Comparison of ENCODE assay signal across 2 cellular contexts in the genomic region with DNA sequence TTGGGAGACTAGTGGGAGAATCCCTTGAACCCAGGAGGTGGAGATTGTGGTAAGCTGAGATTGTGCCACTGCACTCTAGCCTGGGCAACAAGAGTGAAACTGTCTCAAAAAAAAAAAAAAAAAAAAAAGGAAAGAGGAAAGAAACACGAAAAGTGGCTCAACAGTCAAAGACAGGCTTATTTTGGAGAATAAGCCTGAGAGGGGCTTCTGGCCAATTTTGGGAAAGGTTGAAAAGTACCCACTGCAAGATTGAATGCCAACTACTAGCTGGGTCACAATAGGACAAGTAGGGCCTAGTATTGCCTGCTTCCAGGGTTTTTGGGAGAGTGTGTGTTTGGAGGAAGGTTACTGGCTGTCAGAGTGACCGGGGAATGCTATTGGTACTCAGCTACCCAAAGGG.
TF ChIP-seq lines count a peak whose summit lies in the region.

No MANE protein-coding gene starts in this region.

TF ChIP-seq in HEK293, 187 proteins besides CTCF, POLR2A, EP300 and RAD21 (continues in another document):
- TF ChIP-seq ZNF501 (tag by site-specific recombination; IDR thresholded peaks at IDR 0.05) (no peak), ZIC2 (tag by site-specific recombination; IDR thresholded peaks at IDR 0.05) (no peak), ZNF132 (tag by site-specific recombination; IDR thresholded peaks at IDR 0.05; ENCODE audit: borderline replicate concordance) (no peak), ZBTB21 (tag by site-specific recombination; IDR thresholded peaks at IDR 0.05) (0 out of 2 replicates have a peak, but pooled peaks have one; percentile 13), ZNF558 (tag by site-specific recombination; IDR thresholded peaks at IDR 0.05) (0 out of 2 replicates have a peak, but pooled peaks have one; percentile 36), KLF8 (tag by site-specific recombination; IDR thresholded peaks at IDR 0.05) (peak; percentile 66; the same call in 1 of the 2 replicates), SETDB1 (IDR thresholded peaks at IDR 0.05; ENCODE audit: insufficient read length, low read length) (peak; percentile 50), ZNF521 (tag by site-specific recombination; IDR thresholded peaks at IDR 0.05) (no peak), ZFP69B (tag by site-specific recombination; IDR thresholded peaks at IDR 0.05) (no peak), SALL2 (tag by site-specific recombination; IDR thresholded peaks at IDR 0.05; ENCODE audit: borderline replicate concordance) (no peak), ZXDB (tag by site-specific recombination; IDR thresholded peaks at IDR 0.05) (0 out of 2 replicates have a peak, but pooled peaks have one; percentile 33), SP7 (tag by site-specific recombination; IDR thresholded peaks at IDR 0.05) (peak; percentile 27; the same call in 1 of the 2 replicates), ZNF664 (tag by site-specific recombination; IDR thresholded peaks at IDR 0.05) (0 out of 2 replicates have a peak, but pooled peaks have one; percentile 9), ZNF140 (tag by site-specific recombination; IDR thresholded peaks at IDR 0.05) (no peak), ZNF610 (tag by site-specific recombination; IDR thresholded peaks at IDR 0.05; ENCODE audit: borderline replicate concordance) (peak; percentile 77)
- TF ChIP-seq, protein P1, sequence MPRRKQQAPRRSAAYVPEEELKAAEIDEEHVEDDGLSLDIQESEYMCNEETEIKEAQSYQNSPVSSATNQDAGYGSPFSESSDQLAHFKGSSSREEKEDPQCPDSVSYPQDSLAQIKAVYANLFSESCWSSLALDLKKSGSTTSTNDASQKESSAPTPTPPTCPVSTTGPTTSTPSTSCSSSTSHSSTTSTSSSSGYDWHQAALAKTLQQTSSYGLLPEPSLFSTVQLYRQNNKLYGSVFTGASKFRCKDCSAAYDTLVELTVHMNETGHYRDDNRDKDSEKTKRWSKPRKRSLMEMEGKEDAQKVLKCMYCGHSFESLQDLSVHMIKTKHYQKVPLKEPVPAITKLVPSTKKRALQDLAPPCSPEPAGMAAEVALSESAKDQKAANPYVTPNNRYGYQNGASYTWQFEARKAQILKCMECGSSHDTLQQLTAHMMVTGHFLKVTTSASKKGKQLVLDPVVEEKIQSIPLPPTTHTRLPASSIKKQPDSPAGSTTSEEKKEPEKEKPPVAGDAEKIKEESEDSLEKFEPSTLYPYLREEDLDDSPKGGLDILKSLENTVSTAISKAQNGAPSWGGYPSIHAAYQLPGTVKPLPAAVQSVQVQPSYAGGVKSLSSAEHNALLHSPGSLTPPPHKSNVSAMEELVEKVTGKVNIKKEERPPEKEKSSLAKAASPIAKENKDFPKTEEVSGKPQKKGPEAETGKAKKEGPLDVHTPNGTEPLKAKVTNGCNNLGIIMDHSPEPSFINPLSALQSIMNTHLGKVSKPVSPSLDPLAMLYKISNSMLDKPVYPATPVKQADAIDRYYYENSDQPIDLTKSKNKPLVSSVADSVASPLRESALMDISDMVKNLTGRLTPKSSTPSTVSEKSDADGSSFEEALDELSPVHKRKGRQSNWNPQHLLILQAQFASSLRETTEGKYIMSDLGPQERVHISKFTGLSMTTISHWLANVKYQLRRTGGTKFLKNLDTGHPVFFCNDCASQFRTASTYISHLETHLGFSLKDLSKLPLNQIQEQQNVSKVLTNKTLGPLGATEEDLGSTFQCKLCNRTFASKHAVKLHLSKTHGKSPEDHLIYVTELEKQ (tag by site-specific recombination; IDR thresholded peaks at IDR 0.05; ENCODE audit: borderline replicate concordance): no peak
- TF ChIP-seq, protein P2, sequence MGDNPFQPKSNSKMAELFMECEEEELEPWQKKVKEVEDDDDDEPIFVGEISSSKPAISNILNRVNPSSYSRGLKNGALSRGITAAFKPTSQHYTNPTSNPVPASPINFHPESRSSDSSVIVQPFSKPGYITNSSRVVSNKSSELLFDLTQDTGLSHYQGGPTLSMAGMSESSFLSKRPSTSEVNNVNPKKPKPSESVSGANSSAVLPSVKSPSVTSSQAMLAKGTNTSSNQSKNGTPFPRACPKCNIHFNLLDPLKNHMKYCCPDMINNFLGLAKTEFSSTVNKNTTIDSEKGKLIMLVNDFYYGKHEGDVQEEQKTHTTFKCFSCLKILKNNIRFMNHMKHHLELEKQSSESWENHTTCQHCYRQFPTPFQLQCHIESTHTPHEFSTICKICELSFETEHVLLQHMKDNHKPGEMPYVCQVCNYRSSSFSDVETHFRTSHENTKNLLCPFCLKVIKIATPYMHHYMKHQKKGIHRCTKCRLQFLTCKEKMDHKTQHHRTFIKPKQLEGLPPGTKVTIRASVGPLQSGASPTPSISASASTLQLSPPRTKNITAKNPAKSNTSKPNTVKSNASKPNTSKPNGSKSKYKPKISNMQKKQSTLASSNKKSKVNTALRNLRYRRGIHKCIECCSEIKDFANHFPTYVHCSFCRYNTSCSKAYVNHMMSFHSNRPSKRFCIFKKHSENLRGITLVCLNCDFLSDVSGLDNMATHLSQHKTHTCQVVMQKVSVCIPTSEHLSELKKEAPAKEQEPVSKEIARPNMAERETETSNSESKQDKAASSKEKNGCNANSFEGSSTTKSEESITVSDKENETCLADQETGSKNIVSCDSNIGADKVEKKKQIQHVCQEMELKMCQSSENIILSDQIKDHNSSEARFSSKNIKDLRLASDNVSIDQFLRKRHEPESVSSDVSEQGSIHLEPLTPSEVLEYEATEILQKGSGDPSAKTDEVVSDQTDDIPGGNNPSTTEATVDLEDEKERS (tag by site-specific recombination; IDR thresholded peaks at IDR 0.05): peak; percentile 99
- TF ChIP-seq, protein P3, sequence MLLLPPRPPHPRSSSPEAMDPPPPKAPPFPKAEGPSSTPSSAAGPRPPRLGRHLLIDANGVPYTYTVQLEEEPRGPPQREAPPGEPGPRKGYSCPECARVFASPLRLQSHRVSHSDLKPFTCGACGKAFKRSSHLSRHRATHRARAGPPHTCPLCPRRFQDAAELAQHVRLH (tag by site-specific recombination; IDR thresholded peaks at IDR 0.05): 0 out of 2 replicates have a peak, but pooled peaks have one; percentile 64
- TF ChIP-seq, protein P4, sequence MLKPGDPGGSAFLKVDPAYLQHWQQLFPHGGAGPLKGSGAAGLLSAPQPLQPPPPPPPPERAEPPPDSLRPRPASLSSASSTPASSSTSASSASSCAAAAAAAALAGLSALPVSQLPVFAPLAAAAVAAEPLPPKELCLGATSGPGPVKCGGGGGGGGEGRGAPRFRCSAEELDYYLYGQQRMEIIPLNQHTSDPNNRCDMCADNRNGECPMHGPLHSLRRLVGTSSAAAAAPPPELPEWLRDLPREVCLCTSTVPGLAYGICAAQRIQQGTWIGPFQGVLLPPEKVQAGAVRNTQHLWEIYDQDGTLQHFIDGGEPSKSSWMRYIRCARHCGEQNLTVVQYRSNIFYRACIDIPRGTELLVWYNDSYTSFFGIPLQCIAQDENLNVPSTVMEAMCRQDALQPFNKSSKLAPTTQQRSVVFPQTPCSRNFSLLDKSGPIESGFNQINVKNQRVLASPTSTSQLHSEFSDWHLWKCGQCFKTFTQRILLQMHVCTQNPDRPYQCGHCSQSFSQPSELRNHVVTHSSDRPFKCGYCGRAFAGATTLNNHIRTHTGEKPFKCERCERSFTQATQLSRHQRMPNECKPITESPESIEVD (tag by site-specific recombination; IDR thresholded peaks at IDR 0.05): no peak

TF ChIP-seq in K562, 482 proteins besides CTCF, POLR2A, EP300 and RAD21:
- TF ChIP-seq ZNF384 (IDR thresholded peaks at IDR 0.05; ENCODE audit: low read depth, low read length) (peak; percentile 68), HLTF (IDR thresholded peaks at IDR 0.05) (peak; percentile 99), IFI16 (CRISPR knock-in tag; IDR thresholded peaks at IDR 0.05) (no peak)
- TF ChIP-seq, protein P5, sequence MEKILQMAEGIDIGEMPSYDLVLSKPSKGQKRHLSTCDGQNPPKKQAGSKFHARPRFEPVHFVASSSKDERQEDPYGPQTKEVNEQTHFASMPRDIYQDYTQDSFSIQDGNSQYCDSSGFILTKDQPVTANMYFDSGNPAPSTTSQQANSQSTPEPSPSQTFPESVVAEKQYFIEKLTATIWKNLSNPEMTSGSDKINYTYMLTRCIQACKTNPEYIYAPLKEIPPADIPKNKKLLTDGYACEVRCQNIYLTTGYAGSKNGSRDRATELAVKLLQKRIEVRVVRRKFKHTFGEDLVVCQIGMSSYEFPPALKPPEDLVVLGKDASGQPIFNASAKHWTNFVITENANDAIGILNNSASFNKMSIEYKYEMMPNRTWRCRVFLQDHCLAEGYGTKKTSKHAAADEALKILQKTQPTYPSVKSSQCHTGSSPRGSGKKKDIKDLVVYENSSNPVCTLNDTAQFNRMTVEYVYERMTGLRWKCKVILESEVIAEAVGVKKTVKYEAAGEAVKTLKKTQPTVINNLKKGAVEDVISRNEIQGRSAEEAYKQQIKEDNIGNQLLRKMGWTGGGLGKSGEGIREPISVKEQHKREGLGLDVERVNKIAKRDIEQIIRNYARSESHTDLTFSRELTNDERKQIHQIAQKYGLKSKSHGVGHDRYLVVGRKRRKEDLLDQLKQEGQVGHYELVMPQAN (IDR thresholded peaks at IDR 0.05; ENCODE audit: borderline replicate concordance): no peak
